ENCODE assay signal across 12 cellular contexts in genomic region chr4:56803473-56803872, GRCh38. TPM values are rescaled to one million over a fixed set of nuclear protein-coding genes. Genes with fewer than 3 reads are reported as not detected.
A peak's percentile ranks its signal among the peaks of the same experiment; 100 is the strongest.
DNase-seq lines count a peak whose midpoint lies in the region; ATAC-seq and TF ChIP-seq lines count a peak whose summit lies in the region.
"Had no signal": no experiment of that assay in that cellular context is flagged by ENCODE, and none has a peak within 500 bp of the region (broad histone marks: within the 10 kb centered on the region; RNA-seq: fewer than 3 reads in every experiment).

No MANE protein-coding gene starts in this region.

- H3K4me3 ChIP-seq in hepatocyte: no peak overlapping the region
- H3K4me3 ChIP-seq: SJSA1 had no signal

- H3K36me3 ChIP-seq in hepatocyte (replicated peaks; ENCODE audit: insufficient read depth, low read depth): no peaks in the 10 kb centered on the region
- H3K36me3 ChIP-seq: SJSA1 had no signal

- H3K4me2 ChIP-seq in hepatocyte: no peak overlapping the region

- TF ChIP-seq CTCF in hepatocyte (IDR thresholded peaks at IDR 0.05; ENCODE audit: poor library complexity): no peak

- no peak overlapping the region for H2AFZ ChIP-seq in hepatocyte

- WGBS in hepatocyte (ENCODE audit: low lambda C conversion rate, missing lambda C conversion rate): 58% methylated on average over 2 of the region's 2 CpGs

- H3K9me2 ChIP-seq in hepatocyte (replicated peaks; ENCODE audit: insufficient read depth): no peaks in the 10 kb centered on the region

- no peak overlapping the region for H3K27ac ChIP-seq in hepatocyte
- H3K27ac ChIP-seq: SJSA1 had no signal

- ATAC-seq in HG02973 (IDR thresholded peaks at IDR 0.05; ENCODE audit: unreplicated experiment) (peak; percentile 48), HG03280 (IDR thresholded peaks at IDR 0.05; ENCODE audit: unreplicated experiment) (no peak), left lobe of liver (no peak)

- no peaks in the 10 kb centered on the region for H4K20me1 ChIP-seq in hepatocyte (ENCODE audit: insufficient read depth, poor library complexity, severe bottlenecking)

- no peaks in the 10 kb centered on the region for H3K79me2 ChIP-seq in hepatocyte

- peaks cover 8% of the 10 kb centered on the region for H3K4me1 ChIP-seq in hepatocyte (ENCODE audit: insufficient read depth)

- DNase-seq in GF-D8 (lab: John Stamatoyannopoulos, UW) (peak; percentile 93), NCI-H345 treated with DMSO at 0.1 percent for 48 hours (lab: John Stamatoyannopoulos, UW; ENCODE audit: unreplicated experiment) (peak; percentile 10), hepatocyte (ENCODE audit: low spot score) (peak; percentile 24), HPDE6-E6E7 (ENCODE audit: extremely low spot score) (no peak), NCI-H2227 treated with DMSO at 0.1 percent for 48 hours (lab: John Stamatoyannopoulos, UW) (no peak), left lobe of liver (ENCODE audit: low spot score) (no peak)
- DNase-seq: DMS 273 treated with DMSO at 0.1 percent for 48 hours had no signal

- no peaks in the 10 kb centered on the region for H3K27me3 ChIP-seq in hepatocyte
- H3K27me3 ChIP-seq: SJSA1 had no signal

- H3K9me3 ChIP-seq in hepatocyte (ENCODE audit: low read depth): no peaks in the 10 kb centered on the region
- H3K9me3 ChIP-seq: SJSA1 had no signal

RNA-seq across cellular contexts. Expression of gene SPINK2, which starts 18.0 kb away (rescaled TPM):
- total RNA-seq in hepatocyte (not detected in 2 replicates), left lobe of liver (not detected)
- 0.77 TPM in 1 of 2 replicates, not detected in the other for polyA plus RNA-seq in hepatocyte
- total RNA-seq: SJSA1, skeletal muscle tissue, subcutaneous adipose tissue had no signal

Comparison
In these comparisons a context has a peak if more than half of its experiments do, and no peak if none do; other contexts are left out.
1. DNase-seq: peak in GF-D8 (single experiment), NCI-H345 treated with DMSO at 0.1 percent for 48 hours (single experiment) and hepatocyte (single experiment); none in HPDE6-E6E7 (single experiment), NCI-H2227 treated with DMSO at 0.1 percent for 48 hours (single experiment) and left lobe of liver (single experiment).